Comparison of ENCODE assay signal across 1 cellular context in genomic region chr6:22231050-22231449, GRCh38.
A peak's percentile ranks its signal among the peaks of the same experiment; 100 is the strongest.
TF ChIP-seq lines count a peak whose summit lies in the region.

No MANE protein-coding gene starts in this region.

TF ChIP-seq in neural cell, 6 proteins besides CTCF, POLR2A, EP300 and RAD21 (continued from another document):
- TF ChIP-seq POLR2AphosphoS5 (IDR thresholded peaks at IDR 0.05): peak; percentile 79
- TF ChIP-seq SMC3 (conservative IDR thresholded peaks at IDR 0.05; ENCODE audit: poor library complexity): peak; percentile 34
